Comparison of ENCODE assay signal across 15 cellular contexts in genomic region chr17:67425571-67426160, GRCh38.
"Had no signal": no experiment of that assay in that cellular context is flagged by ENCODE, and none has a peak within 500 bp of the region (broad histone marks: within the 10 kb centered on the region; RNA-seq: fewer than 3 reads in every experiment).

No MANE protein-coding gene starts in this region.

- H3K4me3 Mint-ChIP-seq: activated B cell treated with CpG ODN at 0.5 μM for 24 hours; naive B cell; stimulated activated memory B cell treated with anti-CD40 and anti-IgM and Interleukin-4, amounts not matched to agents 10 μg/mL and 1 μg/mL and 100 μg/mL, for 72 hours had no signal

- ATAC-seq: activated naive CD4-positive, alpha-beta T cell treated with anti-CD3 and anti-CD28 coated beads, Interleukin-2, amount 50 U/mL, for 72 hours; left colon; right cardiac atrium; stimulated activated memory B cell treated with anti-CD40 and anti-IgM and Interleukin-4, amounts not matched to agents 10 μg/mL and 1 μg/mL and 100 μg/mL, for 72 hours had no signal

- H3K27me3 Mint-ChIP-seq: activated B cell treated with CpG ODN at 0.5 μM for 24 hours; naive B cell; progenitor cell of endocrine pancreas; stimulated activated memory B cell treated with anti-CD40 and anti-IgM and Interleukin-4, amounts not matched to agents 10 μg/mL and 1 μg/mL and 100 μg/mL, for 72 hours had no signal

- H3K9me3 Mint-ChIP-seq: activated B cell treated with CpG ODN at 0.5 μM for 24 hours; stimulated activated memory B cell treated with anti-CD40 and anti-IgM and Interleukin-4, amounts not matched to agents 10 μg/mL and 1 μg/mL and 100 μg/mL, for 72 hours had no signal

- H3K36me3 Mint-ChIP-seq: naive B cell had no signal

- FAIRE-seq: endometrium had no signal

- H3K27ac Mint-ChIP-seq: activated B cell treated with CpG ODN at 0.5 μM for 24 hours; stimulated activated memory B cell treated with anti-CD40 and anti-IgM and Interleukin-4, amounts not matched to agents 10 μg/mL and 1 μg/mL and 100 μg/mL, for 72 hours had no signal

- DNase-seq: activated B cell treated with CpG ODN at 0.5 μM for 24 hours; activated CD4-positive, alpha-beta T cell treated with anti-CD3 and anti-CD28 coated beads, Interleukin-2, amount 50 U/mL, for 1 hour; anterior cingulate cortex; foreskin melanocyte; head of caudate nucleus; left colon; naive B cell; occipital lobe; right cardiac atrium; T-helper 1 cell; trophoblast cell had no signal
